Comparison of ENCODE assay signal across 7 cellular contexts in genomic region chr1:65002508-65003315, GRCh38. TPM values are rescaled to one million over a fixed set of nuclear protein-coding genes. Genes with fewer than 3 reads are reported as not detected.
DNase-seq lines count a peak whose midpoint lies in the region; ATAC-seq and TF ChIP-seq lines count a peak whose summit lies in the region.

No MANE protein-coding gene starts in this region.

- H3K36me3 Mint-ChIP-seq in neural progenitor cell, result peaks cover 4% of the 10 kb centered on the region

- intact Hi-C loops in PC-9 (cut with micrococcal nuclease; ENCODE audit: unreplicated experiment), result loop anchor here (1.0 kb wide), 1 partner anchor 104 kb away; no protein-coding TSS in a partner anchor

- H3K36me3 ChIP-seq in PC-9 (ENCODE audit: low read depth) (no peaks in the 10 kb centered on the region), neural progenitor cell (no peaks in the 10 kb centered on the region)

- H3K4me1 Mint-ChIP-seq in neural progenitor cell, result peaks cover 17% of the 10 kb centered on the region
- peaks cover 34% of the 10 kb centered on the region for H3K4me1 Mint-ChIP-seq in stimulated activated naive CD8-positive, alpha-beta T cell treated with anti-CD3 and anti-CD28 coated beads, Interleukin-15, amount 100 ng/mL, for 72 hours

- H3F3A ChIP-seq in PC-9 (ENCODE audit: insufficient read depth, low read depth), result no peaks in the 10 kb centered on the region
- no peaks in the 10 kb centered on the region for H3F3A ChIP-seq in neural progenitor cell (ENCODE audit: low read depth)

- DNase-seq in PC-9 (peak; percentile 68 to 69), foreskin melanocyte (peak; percentile 49), neural progenitor cell (ENCODE audit: low spot score) (peak; percentile 87)
- DNase-seq in activated naive CD4-positive, alpha-beta T cell (lab: John Stamatoyannopoulos, UW), result peak; percentile 19 to 58 (median 30)
- peak; percentile 78 to 87 for DNase-seq in stimulated activated naive CD8-positive, alpha-beta T cell treated with anti-CD3 and anti-CD28 coated beads, Interleukin-15, amount 100 ng/mL, for 72 hours

- ATAC-seq in GM18861 (IDR thresholded peaks at IDR 0.05; ENCODE audit: unreplicated experiment) (peak; percentile 82), HG03045 (IDR thresholded peaks at IDR 0.05; ENCODE audit: unreplicated experiment) (peak; percentile 88)
- peak; percentile 93 for ATAC-seq in stimulated activated naive CD8-positive, alpha-beta T cell treated with anti-CD3 and anti-CD28 coated beads, Interleukin-15, amount 100 ng/mL, for 72 hours

- no peaks in the 10 kb centered on the region for H3K9me3 ChIP-seq in PC-9 (ENCODE audit: insufficient read depth, low read depth)
- H3K9me3 ChIP-seq in neural progenitor cell (ENCODE audit: low read depth), result no peaks in the 10 kb centered on the region

- peak overlapping the region; percentile 66 for H3K4me3 Mint-ChIP-seq in neural progenitor cell
- peak overlapping the region; percentile 76 to 87 for H3K4me3 Mint-ChIP-seq in stimulated activated naive CD8-positive, alpha-beta T cell treated with anti-CD3 and anti-CD28 coated beads, Interleukin-15, amount 100 ng/mL, for 72 hours

- H4K20me1 ChIP-seq in PC-9 (ENCODE audit: insufficient read depth) (no peaks in the 10 kb centered on the region), neural progenitor cell (ENCODE audit: low read depth) (peaks cover 9% of the 10 kb centered on the region)

- TSS peak; percentile 29 for BruUV-seq in PC-9 (replicated peaks; lab: Mats Ljungman, UMichigan)

- H3K27me3 Mint-ChIP-seq in neural progenitor cell (ENCODE audit: insufficient read depth, low read depth), result peaks cover 26% of the 10 kb centered on the region
- peaks cover 7% of the 10 kb centered on the region for H3K27me3 Mint-ChIP-seq in stimulated activated naive CD8-positive, alpha-beta T cell treated with anti-CD3 and anti-CD28 coated beads, Interleukin-15, amount 100 ng/mL, for 72 hours

- H3K9me2 ChIP-seq in PC-9 (ENCODE audit: insufficient read depth), result no peaks in the 10 kb centered on the region

- peak overlapping the region; percentile 71 for H3K27ac ChIP-seq in PC-9
- no peak overlapping the region for H3K27ac ChIP-seq in neural progenitor cell

- no peaks in the 10 kb centered on the region for H3K79me2 ChIP-seq in PC-9 (ENCODE audit: low read depth)
- H3K79me2 ChIP-seq in neural progenitor cell (ENCODE audit: low read depth), result no peaks in the 10 kb centered on the region

- no peak overlapping the region for H3K9ac ChIP-seq in neural progenitor cell

- peaks cover 4% of the 10 kb centered on the region; the same call in 1 of the 2 replicates for H3K4me1 ChIP-seq in PC-9 (replicated peaks; ENCODE audit: insufficient read depth)
- H3K4me1 ChIP-seq in neural progenitor cell, result no peaks in the 10 kb centered on the region

- POLR2A ChIA-PET in PC-9 (lab: Charles Lee; ENCODE audit: unreplicated experiment), result interaction anchor here (0.6 kb wide), 2 partner anchors 21 to 245 kb away, joined by 6 to 9 read pairs; no protein-coding TSS in a partner anchor

- TF ChIP-seq CTCF in PC-9 (conservative IDR thresholded peaks at IDR 0.05) (no peak), neural progenitor cell (IDR thresholded peaks at IDR 0.05) (no peak)

- H2AFZ ChIP-seq in PC-9 (peak overlapping the region; percentile 98), neural progenitor cell (replicated peaks) (peak overlapping the region; percentile 52)

- CTCF ChIA-PET in PC-9 (lab: Charles Lee), result interaction anchor here (0.6 kb wide), 1 partner anchor 287 kb away, joined by 4 read pairs; no protein-coding TSS in a partner anchor

- H3K27ac Mint-ChIP-seq in neural progenitor cell, result no peak overlapping the region
- H3K27ac Mint-ChIP-seq in stimulated activated naive CD8-positive, alpha-beta T cell treated with anti-CD3 and anti-CD28 coated beads, Interleukin-15, amount 100 ng/mL, for 72 hours, result peak overlapping the region; percentile 15 to 67

- peaks cover 10% of the 10 kb centered on the region for H3K9me3 Mint-ChIP-seq in neural progenitor cell
- H3K9me3 Mint-ChIP-seq in stimulated activated naive CD8-positive, alpha-beta T cell treated with anti-CD3 and anti-CD28 coated beads, Interleukin-15, amount 100 ng/mL, for 72 hours, result peaks cover 11 to 12% of the 10 kb centered on the region in 2 donors

- H3K4me2 ChIP-seq in PC-9 (peak overlapping the region; percentile 83), neural progenitor cell (peak overlapping the region; percentile 67)

- no peaks in the 10 kb centered on the region for H3K27me3 ChIP-seq in PC-9 (ENCODE audit: insufficient read depth, low read depth)
- peaks cover 60% of the 10 kb centered on the region for H3K27me3 ChIP-seq in neural progenitor cell

- H3K4me3 ChIP-seq in PC-9, result peak overlapping the region; percentile 83
- H3K4me3 ChIP-seq in neural progenitor cell, result peak overlapping the region; percentile 57

RNA-seq across cellular contexts. Expression of gene JAK1, which starts 36.4 kb away (rescaled TPM):
- total RNA-seq in PC-9 (2021) (88.5 and 97.9 TPM in 2 replicates), neural progenitor cell (ENCODE audit: low replicate concordance) (5.0 and 6.5 TPM in 2 replicates)

Comparison
In these comparisons a context has a peak if more than half of its experiments do, and no peak if none do; other contexts are left out.
1. DNase-seq: peak in every context shown above with its lines; median percentile 87 in neural progenitor cell; 82 in stimulated activated naive CD8-positive, alpha-beta T cell treated with anti-CD3 and anti-CD28 coated beads, Interleukin-15, amount 100 ng/mL, for 72 hours; 68 in PC-9; 49 in foreskin melanocyte; 30 in activated naive CD4-positive, alpha-beta T cell.
2. RNA of gene JAK1, which starts 36.4 kb away (total RNA-seq): 88.5 to 97.9 TPM in PC-9; 5.0 to 6.5 TPM in neural progenitor cell; every median in the first group is over 10 times any median in the second.
3. Peak in every context shown above with its lines, with median percentiles within 50 percentile points of each other: ATAC-seq.